In genomic region chr1:41240806-41241747, GRCh38 we compare ENCODE assay signal across 8 cellular contexts. TPM values are rescaled to one million over a fixed set of nuclear protein-coding genes. Genes with fewer than 3 reads are reported as not detected.
DNase-seq lines count a peak whose midpoint lies in the region; ATAC-seq and TF ChIP-seq lines count a peak whose summit lies in the region.

No MANE protein-coding gene starts in this region.

- H3K27ac ChIP-seq in HCT116 (ENCODE audit: low read depth, low read length) = peak overlapping the region; percentile 77
- H3K27ac ChIP-seq in mesenchymal stem cell (ENCODE audit: low read length, poor library complexity, severe bottlenecking) = peak overlapping the region; percentile 39

- no peak for TF ChIP-seq POLR2A in HCT116 (IDR thresholded peaks at IDR 0.05; ENCODE audit: borderline replicate concordance, extremely low read depth, insufficient read depth, insufficient read length)

- H3K4ac ChIP-seq in mesenchymal stem cell (ENCODE audit: low read depth in 1 of 2, low read length in 2 of 2) = peak overlapping the region; percentile 88 to 99

- H3K23ac ChIP-seq in mesenchymal stem cell (ENCODE audit: low read length in 2 of 2) = peak overlapping the region in 1 of 2 experiments; percentile 80

- intact Hi-C loops in HCT116 (cut with micrococcal nuclease) = no loop called here

- H3K27me3 ChIP-seq in HCT116 (ENCODE audit: insufficient read depth, low read length) (no peaks in the 10 kb centered on the region), mesenchymal stem cell (ENCODE audit: control insufficient read depth in 1 of 2, insufficient read depth in 1 of 2, low read length in 2 of 2) (no peaks in the 10 kb centered on the region)

- peak overlapping the region; percentile 96 for H2BK120ac ChIP-seq in mesenchymal stem cell (ENCODE audit: low read depth, low read length)

- peak overlapping the region; percentile 93 for H2BK15ac ChIP-seq in mesenchymal stem cell (ENCODE audit: low read depth, poor library complexity, severe bottlenecking)

- H3K9me2 ChIP-seq in HCT116 (ENCODE audit: insufficient read depth) = no peaks in the 10 kb centered on the region

- H4K8ac ChIP-seq in mesenchymal stem cell (ENCODE audit: low read length) = peak overlapping the region; percentile 90

- no peak overlapping the region for H2AK5ac ChIP-seq in mesenchymal stem cell (ENCODE audit: low read length, severe bottlenecking)

- H3K18ac ChIP-seq in mesenchymal stem cell (ENCODE audit: low read depth in 1 of 2, low read length in 2 of 2) = peak overlapping the region; percentile 96 to 100

- peak overlapping the region; percentile 73 for H2BK5ac ChIP-seq in mesenchymal stem cell (ENCODE audit: low read depth, low read length, poor library complexity, severe bottlenecking)

- POLR2A ChIA-PET in HCT116 (lab: Charles Lee) = no interaction called here

- BruUV-seq in HCT116 (replicated peaks; lab: Mats Ljungman, UMichigan) = TSS peak; percentile 57

- H3K4me1 ChIP-seq in HCT116 (ENCODE audit: control insufficient read depth in 1 of 2, insufficient read depth in 2 of 2, low read length in 2 of 2) = peaks cover 25 to 49% of the 10 kb centered on the region in 2 experiments
- H3K4me1 ChIP-seq in mesenchymal stem cell (ENCODE audit: control insufficient read depth, insufficient read depth, low read depth, low read length) = peaks cover 12% of the 10 kb centered on the region

- H4K91ac ChIP-seq in mesenchymal stem cell (ENCODE audit: low read length) = peak overlapping the region; percentile 99

- 4% methylated on average over 47 of the region's 57 CpGs for WGBS in mesenchymal stem cell

- H3K9me3 ChIP-seq in HCT116 (ENCODE audit: control insufficient read depth in 1 of 2, insufficient read depth in 1 of 2, low read depth in 1 of 2, low read length in 2 of 2) (no peaks in the 10 kb centered on the region), mesenchymal stem cell (ENCODE audit: control insufficient read depth, low read length) (no peaks in the 10 kb centered on the region)

- H3K79me1 ChIP-seq in mesenchymal stem cell (replicated peaks; ENCODE audit: low read length, poor library complexity, severe bottlenecking) = peaks cover 19% of the 10 kb centered on the region

- peak overlapping the region in 1 of 2 experiments; percentile 97 for H2BK12ac ChIP-seq in mesenchymal stem cell (ENCODE audit: low read length in 2 of 2)

- H3K79me2 ChIP-seq in HCT116 (ENCODE audit: insufficient read depth, low read length) = peaks cover 51% of the 10 kb centered on the region

- H2AFZ ChIP-seq in HCT116 (ENCODE audit: low read depth, low read length, poor library complexity, severe bottlenecking) (no peak overlapping the region), mesenchymal stem cell (ENCODE audit: low read depth, low read length) (peak overlapping the region; percentile 53)

- peak; percentile 71 for ATAC-seq in HCT116

- H3K9ac ChIP-seq in HCT116 (ENCODE audit: low read length) (peak overlapping the region; percentile 78), mesenchymal stem cell (ENCODE audit: low read length) (peak overlapping the region; percentile 83)

- peak overlapping the region; percentile 79 to 89 for H3K14ac ChIP-seq in mesenchymal stem cell (ENCODE audit: low read length in 2 of 2)

- TF ChIP-seq RAD21 in HCT116 (IDR thresholded peaks at IDR 0.05; ENCODE audit: low read depth) = no peak

- no peaks in the 10 kb centered on the region for H3K36me3 ChIP-seq in HCT116 (ENCODE audit: control insufficient read depth in 1 of 2, insufficient read depth in 2 of 2, low read length in 2 of 2)
- no peaks in the 10 kb centered on the region for H3K36me3 ChIP-seq in mesenchymal stem cell (ENCODE audit: control insufficient read depth in 1 of 2, insufficient read depth in 2 of 2, low read depth in 1 of 2, low read length in 2 of 2)

- DNase-seq in GM12864 (ENCODE audit: low read depth) (no peak), HCT116 (ENCODE audit: low read depth, low spot score) (no peak), NCI-H1105 treated with DMSO at 0.1 percent for 48 hours (lab: John Stamatoyannopoulos, UW) (peak; percentile 6), mesenchymal stem cell (peak; percentile 62), COLO829 (ENCODE audit: low spot score) (no peak)
- DNase-seq in activated CD4-positive, alpha-beta T cell treated with anti-CD3 and anti-CD28 coated beads, Interleukin-2, amount 50 U/mL, for 1 hour = peak; percentile 15
- peak; percentile 3 for DNase-seq in effector CD4-positive, alpha-beta T cell
- peak; percentile 14 to 15 for DNase-seq in stimulated activated CD8-positive, alpha-beta memory T cell treated with anti-CD3 and anti-CD28 coated beads, Interleukin-15, amount 100 ng/mL, for 4 hours (ENCODE audit: low read depth in 2 of 2)

- TF ChIP-seq CTCF in GM12864 (IDR thresholded peaks at IDR 0.05; ENCODE audit: low read depth, low read length, missing control alignments) (no peak), HCT116 (IDR thresholded peaks at IDR 0.05 in 2 of 3, conservative IDR thresholded peaks at IDR 0.05 in 1 of 3; ENCODE audit: borderline replicate concordance in 1 of 3, insufficient read depth in 1 of 3, low read depth in 2 of 3, low read length in 2 of 3) (no peak)

- RAD21 ChIA-PET in HCT116 (lab: Charles Lee; ENCODE audit: low non-redundant PET in 1 of 2, low total read pairs in 2 of 2, uncharacterized antibody in 2 of 2, unreplicated experiment in 2 of 2) = no interaction called here

- H4K20me1 ChIP-seq in HCT116 (ENCODE audit: insufficient read depth) = no peaks in the 10 kb centered on the region; the same call in 1 of the 2 replicates

- CTCF ChIA-PET in HCT116 (lab: Charles Lee) = interaction anchor here (1.0 kb wide), 1 partner anchor 42 kb away, joined by 3 read pairs; no protein-coding TSS in a partner anchor

- H3K4me2 ChIP-seq in HCT116 (ENCODE audit: low read length) (peak overlapping the region; percentile 79), mesenchymal stem cell (ENCODE audit: low read length, poor library complexity, severe bottlenecking) (peak overlapping the region; percentile 75)

- H3K4me3 ChIP-seq in GM12864 (ENCODE audit: low read depth, low read length) = peak overlapping the region; percentile 84
- H3K4me3 ChIP-seq in HCT116 (replicated peaks in 1 of 2; ENCODE audit: low read depth in 1 of 2, low read length in 2 of 2) = peak overlapping the region; percentile 49 to 68
- H3K4me3 ChIP-seq in mesenchymal stem cell (ENCODE audit: insufficient read depth in 1 of 2, low read depth in 1 of 2, low read length in 2 of 2) = peak overlapping the region; percentile 75 to 94

TF ChIP-seq in HCT116, 20 proteins besides CTCF, POLR2A, EP300 and RAD21:
- TF ChIP-seq POLR2AphosphoS5 (IDR thresholded peaks at IDR 0.05; ENCODE audit: low read depth, low read length) = no peak
- TF ChIP-seq CBX3 (IDR thresholded peaks at IDR 0.05; ENCODE audit: low read depth) = no peak
- TF ChIP-seq EZH2 (IDR thresholded peaks at IDR 0.05) = no peak
- 0 out of 2 replicates have a peak, but pooled peaks have one; percentile 18 for TF ChIP-seq SIN3A (IDR thresholded peaks at IDR 0.05; ENCODE audit: low read depth)
- TF ChIP-seq FOSL1 (IDR thresholded peaks at IDR 0.05; ENCODE audit: low read depth) = no peak
- TF ChIP-seq, protein P1, sequence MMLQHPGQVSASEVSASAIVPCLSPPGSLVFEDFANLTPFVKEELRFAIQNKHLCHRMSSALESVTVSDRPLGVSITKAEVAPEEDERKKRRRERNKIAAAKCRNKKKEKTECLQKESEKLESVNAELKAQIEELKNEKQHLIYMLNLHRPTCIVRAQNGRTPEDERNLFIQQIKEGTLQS (IDR thresholded peaks at IDR 0.05) = no peak
- TF ChIP-seq ZBTB33 (IDR thresholded peaks at IDR 0.05; ENCODE audit: extremely low read depth, insufficient replicate concordance, low read length) = no peak
- TF ChIP-seq, protein P2, sequence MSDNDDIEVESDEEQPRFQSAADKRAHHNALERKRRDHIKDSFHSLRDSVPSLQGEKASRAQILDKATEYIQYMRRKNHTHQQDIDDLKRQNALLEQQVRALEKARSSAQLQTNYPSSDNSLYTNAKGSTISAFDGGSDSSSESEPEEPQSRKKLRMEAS (IDR thresholded peaks at IDR 0.05) = peak; percentile 90

RNA-seq across cellular contexts. Expression of gene SCMH1, which starts 1.0 kb away (rescaled TPM):
- 28.0 TPM for total RNA-seq in HCT116 (2021; ENCODE audit: unreplicated experiment)
- polyA plus RNA-seq in HCT116 (2012) = 25.5 and 26.3 TPM in 2 replicates
- polyA plus RNA-seq in mesenchymal stem cell (2013, experiment 1 of 2) = 34.4 TPM
- polyA plus RNA-seq in mesenchymal stem cell (2013, experiment 2 of 2) = 33.1 TPM

Comparison
In these comparisons a context has a peak if more than half of its experiments do, and no peak if none do; other contexts are left out.
1. DNase-seq: peak in NCI-H1105 treated with DMSO at 0.1 percent for 48 hours (single experiment), activated CD4-positive, alpha-beta T cell treated with anti-CD3 and anti-CD28 coated beads, Interleukin-2, amount 50 U/mL, for 1 hour (single experiment), effector CD4-positive, alpha-beta T cell (single experiment), mesenchymal stem cell (single experiment) and stimulated activated CD8-positive, alpha-beta memory T cell treated with anti-CD3 and anti-CD28 coated beads, Interleukin-15, amount 100 ng/mL, for 4 hours (2 of 2); none in GM12864 (single experiment), HCT116 (single experiment) and COLO829 (single experiment).
2. Peak in every context shown above with its lines, with median percentiles within 50 percentile points of each other: H3K4me3 ChIP-seq.